Comparison of ENCODE assay signal across 9 cellular contexts in the genomic region with DNA sequence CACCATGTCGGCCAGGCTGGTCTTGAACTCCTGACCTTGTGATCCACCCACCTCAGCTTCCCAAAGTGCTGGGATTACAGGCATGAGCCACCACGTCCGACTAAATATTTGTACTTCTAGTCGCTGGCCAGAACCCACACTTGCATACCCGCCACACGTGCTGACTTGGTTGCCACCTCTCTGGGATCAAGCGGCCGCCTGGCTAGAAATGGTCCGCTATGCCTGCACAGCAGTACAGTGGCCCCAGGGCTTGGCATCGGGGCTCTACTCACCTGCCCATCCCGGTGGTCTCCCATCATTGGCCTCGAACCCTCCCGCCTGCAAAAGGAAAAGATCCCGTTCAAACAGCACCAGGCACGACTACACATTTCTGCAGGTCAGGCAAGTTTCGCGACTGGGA. TPM values are rescaled to one million over a fixed set of nuclear protein-coding genes. Genes with fewer than 3 reads are reported as not detected.
"Had no signal": no experiment of that assay in that cellular context is flagged by ENCODE, and none has a peak within 500 bp of the region (broad histone marks: within the 10 kb centered on the region; RNA-seq: fewer than 3 reads in every experiment).

No MANE protein-coding gene starts in this region.

- FAIRE-seq: H1, H54, HepG2 had no signal

- DNase-seq: H9, HCEC 1CT, KG1 had no signal

- H3K4me3 ChIP-seq: GM23338 had no signal

- H3K4me2 ChIP-seq: GM23338 had no signal

- H3K27ac ChIP-seq: HL-60 had no signal

- H2AFZ ChIP-seq: GM23338 had no signal

- ATAC-seq: GM23338, HepG2 had no signal

RNA-seq across cellular contexts. Expression of a gene that starts 23.7 kb away (rescaled TPM):
- polyA plus RNA-seq: IgD-negative memory B cell had no signal
